ENCODE assay signal across 22 cellular contexts in genomic region chr1:93594603-93594880, GRCh38.
DNase-seq lines count a peak whose midpoint lies in the region; ATAC-seq and TF ChIP-seq lines count a peak whose summit lies in the region.
"Had no signal": no experiment of that assay in that cellular context is flagged by ENCODE, and none has a peak within 500 bp of the region (broad histone marks: within the 10 kb centered on the region; RNA-seq: fewer than 3 reads in every experiment).

No MANE protein-coding gene starts in this region.

- H3T11ph ChIP-seq in H9 (ENCODE audit: low read length), result no peak overlapping the region

- H2BK20ac ChIP-seq in H9 (ENCODE audit: low read depth, low read length, poor library complexity, severe bottlenecking), result no peak overlapping the region

- CTCF ChIA-PET in WTC11 (lab: Charles Lee), result interaction anchor here (2.9 kb wide), 1 partner anchor 250 kb away, joined by 9 read pairs; no protein-coding TSS in a partner anchor

- no peak overlapping the region for H4K5ac ChIP-seq in H9 (ENCODE audit: insufficient read length, low read depth, low read length)

- H2AK5ac ChIP-seq in H9 (ENCODE audit: insufficient read length, low read length), result no peak overlapping the region

- no peak overlapping the region for H2BK120ac ChIP-seq in H9 (ENCODE audit: low read depth, low read length, poor library complexity, severe bottlenecking)

- in situ Hi-C loops in gastrocnemius medialis (cut with MboI; ENCODE audit: low sequenced_read_pairs in 4 of 4), result no loop called here

- H3K4me1 ChIP-seq in H9 (ENCODE audit: insufficient read depth, low read length) (peaks cover 17% of the 10 kb centered on the region), fibroblast of lung (ENCODE audit: control insufficient read depth, extremely low read depth, insufficient read depth, low read length) (peaks cover 15% of the 10 kb centered on the region), gastrocnemius medialis (peaks cover 70 to 75% of the 10 kb centered on the region in 2 donors)

- H3K4me2 ChIP-seq in H9 (ENCODE audit: insufficient read depth, insufficient read length, low read length) (no peak overlapping the region), fibroblast of lung (ENCODE audit: extremely low read depth, insufficient read depth, low read length) (no peak overlapping the region)

- H3K4me3 Mint-ChIP-seq in H9 (no peak overlapping the region), WTC11 (no peak overlapping the region)
- H3K4me3 Mint-ChIP-seq: CD4-positive, CD25-positive, alpha-beta regulatory T cell; central memory CD8-positive, alpha-beta T cell; natural killer cell; T-cell had no signal

- H3K79me2 ChIP-seq in H9 (ENCODE audit: insufficient read depth, low read length) (no peaks in the 10 kb centered on the region), fibroblast of lung (ENCODE audit: control insufficient read depth, insufficient read depth, low read length) (peaks cover 76% of the 10 kb centered on the region)

- H3K36me3 Mint-ChIP-seq in H9 (ENCODE audit: insufficient read depth in 1 of 3, low read depth in 3 of 3) (peaks cover 0 to 9% (median 3%) of the 10 kb centered on the region in 3 experiments; a peak in 4 of 7 replicates), WTC11 (no peaks in the 10 kb centered on the region; the same call in 1 of the 2 replicates)
- H3K36me3 Mint-ChIP-seq: CD4-positive, CD25-positive, alpha-beta regulatory T cell; natural killer cell; T-cell had no signal

- H3K36me3 ChIP-seq in fibroblast of lung (ENCODE audit: control insufficient read depth, insufficient read depth, low read length) (peaks cover 4% of the 10 kb centered on the region), gastrocnemius medialis (peaks cover 0 to 8% of the 10 kb centered on the region in 2 donors)

- no peak overlapping the region for H3K9ac ChIP-seq in H9 (ENCODE audit: extremely low read depth, insufficient read length, low read length)
- no peak overlapping the region for H3K9ac ChIP-seq in fibroblast of lung (ENCODE audit: insufficient read depth, low read length)

- H3K9me3 ChIP-seq in H9 (ENCODE audit: control insufficient read depth, low read depth, low read length), result no peaks in the 10 kb centered on the region
- no peaks in the 10 kb centered on the region for H3K9me3 ChIP-seq in fibroblast of lung (ENCODE audit: control insufficient read depth, insufficient read depth, low read depth, low read length)
- no peaks in the 10 kb centered on the region for H3K9me3 ChIP-seq in gastrocnemius medialis
- H3K9me3 ChIP-seq: spleen had no signal

- TF ChIP-seq CTCF in H9 (conservative IDR thresholded peaks at IDR 0.05) (no peak), WTC11 (IDR thresholded peaks at IDR 0.05) (no peak), fibroblast of lung (conservative IDR thresholded peaks at IDR 0.05 in 1 of 2, IDR thresholded peaks at IDR 0.05 in 1 of 2; ENCODE audit: low read depth in 1 of 2, low read length in 2 of 2) (no peak), gastrocnemius medialis (IDR thresholded peaks at IDR 0.05 in 4 of 5, conservative IDR thresholded peaks at IDR 0.05 in 1 of 5) (no peak)

- no peak overlapping the region for H4K8ac ChIP-seq in H9 (replicated peaks; ENCODE audit: insufficient read length, low read depth, low read length)

- no peak overlapping the region for H3K18ac ChIP-seq in H9 (ENCODE audit: insufficient read length, low read depth, low read length)

- H2BK12ac ChIP-seq in H9 (ENCODE audit: insufficient read length, low read depth, low read length), result no peak overlapping the region

- H3K27ac ChIP-seq in H9 (ENCODE audit: insufficient read length, low read depth, low read length) (no peak overlapping the region), fibroblast of lung (ENCODE audit: insufficient read depth, low read length) (peak overlapping the region; percentile 40), gastrocnemius medialis (peak overlapping the region; percentile 84 to 90 (median 87))
- H3K27ac ChIP-seq: spleen had no signal

- ATAC-seq in WTC11 (no peak), gastrocnemius medialis (no peak), HG02678 (IDR thresholded peaks at IDR 0.05; ENCODE audit: unreplicated experiment) (no peak), HG03159 (IDR thresholded peaks at IDR 0.05; ENCODE audit: unreplicated experiment) (no peak)
- ATAC-seq: natural killer cell, T-cell had no signal

- H4K91ac ChIP-seq in H9 (ENCODE audit: insufficient read length, low read depth, low read length), result no peak overlapping the region

- H4K20me1 ChIP-seq in H9 (ENCODE audit: control insufficient read depth, insufficient read depth, insufficient read length) (no peaks in the 10 kb centered on the region), fibroblast of lung (ENCODE audit: control insufficient read depth, extremely low read depth, insufficient read depth, low read length) (no peaks in the 10 kb centered on the region)

- H3K56ac ChIP-seq in H9 (ENCODE audit: insufficient read length, low read depth, low read length), result no peak overlapping the region

- H3K27ac Mint-ChIP-seq in H9 (no peak overlapping the region), WTC11 (peak overlapping the region; percentile 48; the same call in 1 of the 2 replicates)
- H3K27ac Mint-ChIP-seq: CD4-positive, CD25-positive, alpha-beta regulatory T cell; natural killer cell; T-cell had no signal

- H3K4me3 ChIP-seq in fibroblast of lung (replicated peaks in 1 of 4; ENCODE audit: control extremely low read depth in 1 of 4, insufficient read depth in 1 of 4, low read depth in 3 of 4, low read length in 4 of 4) (no peak overlapping the region), gastrocnemius medialis (no peak overlapping the region)
- H3K4me3 ChIP-seq: spleen had no signal

- intact Hi-C loops in gastrocnemius medialis (cut with DNase I; ENCODE audit: low total_unique reads), result no loop called here

- H3K4me1 Mint-ChIP-seq in H9, result peaks cover 44 to 51% of the 10 kb centered on the region in 2 experiments
- peaks cover 62% of the 10 kb centered on the region for H3K4me1 Mint-ChIP-seq in WTC11

- H3K4ac ChIP-seq in H9 (ENCODE audit: low read depth, low read length), result no peak overlapping the region

- TF ChIP-seq POLR2A in gastrocnemius medialis (IDR thresholded peaks at IDR 0.05), result no peak

- H3K9me3 Mint-ChIP-seq in H9, result no peaks in the 10 kb centered on the region
- no peaks in the 10 kb centered on the region for H3K9me3 Mint-ChIP-seq in WTC11
- H3K9me3 Mint-ChIP-seq: CD4-positive, CD25-positive, alpha-beta regulatory T cell; central memory CD8-positive, alpha-beta T cell; natural killer cell; T-cell had no signal

- H3K27me3 ChIP-seq in H9 (ENCODE audit: insufficient read depth, low read length) (no peaks in the 10 kb centered on the region), fibroblast of lung (ENCODE audit: control insufficient read depth, insufficient read depth, low read length) (no peaks in the 10 kb centered on the region), gastrocnemius medialis (no peaks in the 10 kb centered on the region)
- H3K27me3 ChIP-seq: spleen had no signal

- H2AFZ ChIP-seq in H9 (ENCODE audit: low read length) (no peak overlapping the region), fibroblast of lung (ENCODE audit: low read length) (no peak overlapping the region)

- no peak overlapping the region for H2BK15ac ChIP-seq in H9 (ENCODE audit: low read depth, low read length)

- H3K14ac ChIP-seq in H9 (ENCODE audit: insufficient read depth, low read length), result peak overlapping the region; percentile 26; the same call in 1 of the 2 replicates

- H3K23me2 ChIP-seq in H9 (ENCODE audit: insufficient read length, low read depth, low read length, poor library complexity, severe bottlenecking), result no peaks in the 10 kb centered on the region

- DNase-seq in H9, result no peak
- DNase-seq in WTC11 (ENCODE audit: low spot score), result no peak
- DNase-seq in fibroblast of lung (ENCODE audit: low read depth in 2 of 2), result no peak
- no peak for DNase-seq in gastrocnemius medialis
- no peak for DNase-seq in central memory CD4-positive, alpha-beta T cell
- no peak for DNase-seq in NCI-H2107 (lab: John Stamatoyannopoulos, UW)
- DNase-seq: activated CD4-positive, alpha-beta T cell treated with anti-CD3 and anti-CD28 coated beads, Interleukin-2, amount 50 U/mL, for 1 hour; activated CD8-positive, alpha-beta memory T cell treated with anti-CD3 and anti-CD28 coated beads, Interleukin-2, amount 50 U/mL, for 48 hours; activated effector memory CD4-positive, alpha-beta T cell treated with anti-CD3 and anti-CD28 coated beads, Interleukin-2, amount 50 U/mL, for 16 hours; CD4-positive, CD25-positive, alpha-beta regulatory T cell; DMS79; islet precursor cell; natural killer cell; NCI-H1105; NCI-H2081 treated with DMSO at 0.1 percent for 48 hours; SHP77 treated with DMSO at 0.1 percent for 48 hours; T-cell had no signal

- WGBS in H9 (ENCODE audit: extremely low coverage, insufficient read length, low lambda C conversion rate), result no CpG with 5 or more reads among the region's 1 CpG

- peak overlapping the region; percentile 2 for H2BK5ac ChIP-seq in H9 (ENCODE audit: insufficient read length, low read length)

- POLR2A ChIA-PET in WTC11 (lab: Charles Lee), result no interaction called here

- H3K79me1 ChIP-seq in H9 (ENCODE audit: insufficient read depth, low read depth, low read length, poor library complexity, severe bottlenecking), result no peaks in the 10 kb centered on the region

- H3K27me3 Mint-ChIP-seq in H9 (ENCODE audit: low read depth) (no peaks in the 10 kb centered on the region), WTC11 (ENCODE audit: low read depth) (no peaks in the 10 kb centered on the region)
- H3K27me3 Mint-ChIP-seq: progenitor cell of endocrine pancreas had no signal

- no peak overlapping the region for H3K23ac ChIP-seq in H9 (ENCODE audit: insufficient read length, low read depth, low read length)

TF ChIP-seq in WTC11, 78 proteins besides CTCF, POLR2A, EP300 and RAD21:
- no peak for TF ChIP-seq EMX1 (CRISPR knock-in tag; IDR thresholded peaks at IDR 0.05)
- TF ChIP-seq ZMAT4 (CRISPR knock-in tag; IDR thresholded peaks at IDR 0.05), result no peak
- TF ChIP-seq KAT7 (CRISPR knock-in tag; IDR thresholded peaks at IDR 0.05; ENCODE audit: borderline replicate concordance), result no peak
